In genomic region chr17:50258647-50259483, GRCh38 we compare ENCODE assay signal across 14 cellular contexts. TPM values are rescaled to one million over a fixed set of nuclear protein-coding genes. Genes with fewer than 3 reads are reported as not detected.
DNase-seq lines count a peak whose midpoint lies in the region; ATAC-seq and TF ChIP-seq lines count a peak whose summit lies in the region.
"Had no signal": no experiment of that assay in that cellular context is flagged by ENCODE, and none has a peak within 500 bp of the region (broad histone marks: within the 10 kb centered on the region; RNA-seq: fewer than 3 reads in every experiment).

No MANE protein-coding gene starts in this region.

- DNase-seq in DMS 273 (lab: John Stamatoyannopoulos, UW; ENCODE audit: unreplicated experiment) (peak; percentile 66), DMS 273 treated with DMSO at 0.1 percent for 48 hours (lab: John Stamatoyannopoulos, UW) (no peak), cardiac fibroblast (ENCODE audit: low read depth in 2 of 2) (peak; percentile 22 to 43), left kidney (ENCODE audit: low read depth, low spot score) (peak; percentile 60), tibial nerve (ENCODE audit: low spot score in 2 of 2) (no peak), pons (ENCODE audit: low spot score) (no peak), upper lobe of right lung (no peak)
- DNase-seq: activated CD4-positive, alpha-beta T cell treated with anti-CD3 and anti-CD28 coated beads, Interleukin-2, amount 50 U/mL, for 48 hours; NCI-H2081 treated with DMSO at 0.1 percent for 48 hours had no signal

- TF ChIP-seq POLR2A in tibial nerve (IDR thresholded peaks at IDR 0.05) = no peak

- no peak for ATAC-seq in upper lobe of right lung
- ATAC-seq in HG02623 (IDR thresholded peaks at IDR 0.05; ENCODE audit: unreplicated experiment) = no peak

- H3K27me3 ChIP-seq in tibial nerve (peaks cover 0 to 3% of the 10 kb centered on the region in 2 donors), upper lobe of right lung (no peaks in the 10 kb centered on the region)

- intact Hi-C loops in upper lobe of right lung (cut with DNase I) = no loop called here

- H3K36me3 ChIP-seq in tibial nerve = no peaks in the 10 kb centered on the region
- H3K36me3 ChIP-seq in upper lobe of right lung = no peaks in the 10 kb centered on the region

- TF ChIP-seq CTCF in cardiac fibroblast (IDR thresholded peaks at IDR 0.05; ENCODE audit: low read depth, low read length) (no peak), tibial nerve (IDR thresholded peaks at IDR 0.05) (no peak), upper lobe of right lung (IDR thresholded peaks at IDR 0.05) (no peak)

- H3K27ac ChIP-seq in tibial nerve (peak overlapping the region in 3 of 4 donors; percentile 59 to 84 (median 82)), upper lobe of right lung (no peak overlapping the region)
- H3K27ac ChIP-seq: 22Rv1, parathyroid adenoma had no signal

- peaks cover 0 to 51% (median 15%) of the 10 kb centered on the region in 4 donors for H3K4me1 ChIP-seq in tibial nerve
- H3K4me1 ChIP-seq in upper lobe of right lung = peaks cover 1% of the 10 kb centered on the region
- H3K4me1 ChIP-seq: parathyroid adenoma had no signal

- 41 to 45% methylated on average over 11 to 14 of the region's 14 CpGs for WGBS in tibial nerve, 2 donors

- no peak overlapping the region for H3K4me3 ChIP-seq in cardiac fibroblast (replicated peaks in 1 of 2; ENCODE audit: low read depth in 2 of 2, low read length in 2 of 2)
- H3K4me3 ChIP-seq in tibial nerve = no peak overlapping the region
- H3K4me3 ChIP-seq in upper lobe of right lung = no peak overlapping the region
- H3K4me3 ChIP-seq: lung had no signal

- H3K9me3 ChIP-seq in tibial nerve (no peaks in the 10 kb centered on the region), upper lobe of right lung (no peaks in the 10 kb centered on the region)

- peak in 1 of 2 donors; percentile 33 for TF ChIP-seq EP300 in tibial nerve (IDR thresholded peaks at IDR 0.05)

RNA-seq across cellular contexts. Expression of gene TMEM92, which starts 15.4 kb away (rescaled TPM):
- under 1 TPM in 2 of 4 donors, not detected in 2; 0.44 to 0.59 TPM for total RNA-seq in tibial nerve
- total RNA-seq in upper lobe of right lung = 11.3 TPM
- total RNA-seq: dermis microvascular lymphatic vessel endothelial cell had no signal

RNA-seq across cellular contexts. Expression of gene COL1A1, which starts 57.4 kb away (rescaled TPM):
- total RNA-seq in tibial nerve (100 to 1,000 TPM in 1 of 4 donors, 10 to 100 TPM in 3; 31.5 to 185 (median 73.0) TPM), upper lobe of right lung (154 TPM)

Comparison
In these comparisons a context has a peak if more than half of its experiments do, and no peak if none do; other contexts are left out.
1. DNase-seq: peak in DMS 273 (single experiment), cardiac fibroblast (2 of 2) and left kidney (single experiment); none in DMS 273 treated with DMSO at 0.1 percent for 48 hours (single experiment), tibial nerve (0 of 2), pons (single experiment) and upper lobe of right lung (single experiment).